In genomic region chr20:63377256-63378114, GRCh38 we compare ENCODE assay signal across 1 cellular context.
TF ChIP-seq lines count a peak whose summit lies in the region.

No MANE protein-coding gene starts in this region.

TF ChIP-seq in HepG2, 621 proteins besides CTCF, POLR2A, EP300 and RAD21 (continued from another document and continues in another):
- no peak; the same call in 1 of the 2 replicates for TF ChIP-seq ZNF574 (CRISPR knock-in tag; IDR thresholded peaks at IDR 0.05)
- TF ChIP-seq ZBTB1 (CRISPR knock-in tag; IDR thresholded peaks at IDR 0.05; ENCODE audit: borderline replicate concordance), result no peak
- TF ChIP-seq SNAI1 (CRISPR knock-in tag; IDR thresholded peaks at IDR 0.05; ENCODE audit: borderline replicate concordance), result no peak
- TF ChIP-seq PAX8 (CRISPR knock-in tag; IDR thresholded peaks at IDR 0.05; ENCODE audit: borderline replicate concordance), result no peak
- TF ChIP-seq TRAFD1 (CRISPR knock-in tag; IDR thresholded peaks at IDR 0.05; ENCODE audit: borderline replicate concordance), result no peak
- TF ChIP-seq MBD4 (IDR thresholded peaks at IDR 0.05; ENCODE audit: borderline replicate concordance, low read length), result no peak
- TF ChIP-seq FOXO1 (CRISPR knock-in tag; IDR thresholded peaks at IDR 0.05), result no peak
- TF ChIP-seq LRRFIP1 (CRISPR knock-in tag; conservative IDR thresholded peaks at IDR 0.05), result no peak
- no peak for TF ChIP-seq NAIF1 (CRISPR knock-in tag; IDR thresholded peaks at IDR 0.05; ENCODE audit: borderline replicate concordance)
- TF ChIP-seq ZNF468 (CRISPR knock-in tag; IDR thresholded peaks at IDR 0.05), result no peak
- peak; percentile 26; the same call in 1 of the 2 replicates for TF ChIP-seq ARID4A (CRISPR knock-in tag; IDR thresholded peaks at IDR 0.05; ENCODE audit: borderline replicate concordance)
- peak; percentile 24; the same call in 1 of the 2 replicates for TF ChIP-seq BCL6 (CRISPR knock-in tag; IDR thresholded peaks at IDR 0.05)
- TF ChIP-seq IKZF4 (CRISPR knock-in tag; IDR thresholded peaks at IDR 0.05; ENCODE audit: borderline replicate concordance, low read depth, not compliant biosample characterization), result no peak
- 0 out of 2 replicates have a peak, but pooled peaks have one; percentile 29 for TF ChIP-seq TBX3 (IDR thresholded peaks at IDR 0.05; ENCODE audit: borderline replicate concordance)
- TF ChIP-seq RNF219 (CRISPR knock-in tag; IDR thresholded peaks at IDR 0.05), result no peak
- TF ChIP-seq NR2C2 (CRISPR knock-in tag; IDR thresholded peaks at IDR 0.05; ENCODE audit: borderline replicate concordance), result peak; percentile 81
- TF ChIP-seq RBFOX2 (IDR thresholded peaks at IDR 0.05; ENCODE audit: low read depth, low read length), result no peak
- no peak for TF ChIP-seq MED8 (CRISPR knock-in tag; IDR thresholded peaks at IDR 0.05; ENCODE audit: insufficient replicate concordance)
- no peak for TF ChIP-seq ZGPAT (CRISPR knock-in tag; IDR thresholded peaks at IDR 0.05)
- peak; percentile 83 for TF ChIP-seq HNF4A (CRISPR knock-in tag; IDR thresholded peaks at IDR 0.05)
- no peak for TF ChIP-seq ZNF780A (CRISPR knock-in tag; IDR thresholded peaks at IDR 0.05)
- no peak for TF ChIP-seq KIAA2018 (CRISPR knock-in tag; IDR thresholded peaks at IDR 0.05; ENCODE audit: borderline replicate concordance)
- no peak for TF ChIP-seq ZNF564 (CRISPR knock-in tag; IDR thresholded peaks at IDR 0.05)
- no peak for TF ChIP-seq ISL2 (CRISPR knock-in tag; IDR thresholded peaks at IDR 0.05)
- TF ChIP-seq HOXA7 (CRISPR knock-in tag; IDR thresholded peaks at IDR 0.05), result no peak
- no peak for TF ChIP-seq ZNF672 (CRISPR knock-in tag; IDR thresholded peaks at IDR 0.05)
- TF ChIP-seq ZNF296 (CRISPR knock-in tag; conservative IDR thresholded peaks at IDR 0.05), result no peak
- TF ChIP-seq HINFP (CRISPR knock-in tag; IDR thresholded peaks at IDR 0.05; ENCODE audit: low read depth), result no peak
- TF ChIP-seq MAFG (CRISPR knock-in tag; IDR thresholded peaks at IDR 0.05), result no peak
- no peak for TF ChIP-seq ZNF33A (CRISPR knock-in tag; IDR thresholded peaks at IDR 0.05; ENCODE audit: borderline replicate concordance)
- no peak for TF ChIP-seq ETV6 (CRISPR knock-in tag; conservative IDR thresholded peaks at IDR 0.05)
